In genomic region chr17:43809121-43809520, GRCh38 we compare ENCODE assay signal across 37 cellular contexts. TPM values are rescaled to one million over a fixed set of nuclear protein-coding genes. Genes with fewer than 3 reads are reported as not detected.
"Had no signal": no experiment of that assay in that cellular context is flagged by ENCODE, and none has a peak within 500 bp of the region (broad histone marks: within the 10 kb centered on the region; RNA-seq: fewer than 3 reads in every experiment).

No MANE protein-coding gene starts in this region.

- DNase-seq: activated B cell treated with CpG ODN at 0.5 μM for 24 hours; activated CD4-positive, alpha-beta memory T cell treated with anti-CD3 and anti-CD28 coated beads for 36 hours; activated CD4-positive, alpha-beta T cell treated with anti-CD3 and anti-CD28 coated beads for 4 hours; activated CD4-positive, alpha-beta T cell treated with anti-CD3 and anti-CD28 coated beads, Interleukin-2, amount 10 ng/mL, durations not matched to agents 24 days and 14 days; activated CD4-positive, alpha-beta T cell treated with anti-CD3 and anti-CD28 coated beads, Interleukin-2, amount 50 U/mL, for 1 hour; activated CD4-positive, alpha-beta T cell treated with anti-CD3 and anti-CD28 coated beads, Interleukin-2, amount 50 U/mL, for 4 hours; activated CD4-positive, CD25-positive, alpha-beta regulatory T cell treated with anti-CD3 and anti-CD28 coated beads, Interleukin-2, amount 50 U/mL, for 72 hours; activated CD8-positive, alpha-beta memory T cell treated with anti-CD3 and anti-CD28 coated beads, Interleukin-2, amount 50 U/mL, for 4 hours; activated CD8-positive, alpha-beta T cell treated with anti-CD3 and anti-CD28 coated beads for 36 hours; activated effector memory CD4-positive, alpha-beta T cell treated with anti-CD3 and anti-CD28 coated beads, Interleukin-2, amount 50 U/mL, for 16 hours; activated gamma-delta T cell treated with Interleukin-2 at 50 U/mL for 16 hours; activated naive CD4-positive, alpha-beta T cell; activated naive CD4-positive, alpha-beta T cell treated with anti-CD3 and anti-CD28 coated beads for 36 hours; activated naive CD4-positive, alpha-beta T cell treated with anti-CD3 and anti-CD28 coated beads, Interleukin-2, amount 50 U/mL, for 16 hours; activated naive CD8-positive, alpha-beta T cell treated with anti-CD3 and anti-CD28 coated beads for 36 hours; activated T-cell treated with anti-CD3 and anti-CD28 coated beads for 4 hours; activated T-cell treated with anti-CD3 and anti-CD28 coated beads, Interleukin-2, amount 50 U/mL, for 1 hour; activated T-cell treated with anti-CD3 and anti-CD28 coated beads, Interleukin-2, amount 50 U/mL, for 4 hours; activated T-cell treated with anti-CD3 and anti-CD28 coated beads, Interleukin-2, amount 50 U/mL, for 72 hours; adrenal gland; amniotic stem cell; aorta; body of pancreas; brain microvascular endothelial cell; central memory CD4-positive, alpha-beta T cell; T-helper 1 cell; T-helper 2 cell; T-helper 9 cell had no signal

- H3K36me3 ChIP-seq: breast epithelium had no signal

- H3K27me3 ChIP-seq: adrenal gland, body of pancreas, brain microvascular endothelial cell, breast epithelium had no signal

- H3K4me1 ChIP-seq: adrenal gland, body of pancreas, breast epithelium had no signal

- ATAC-seq: activated CD8-positive, alpha-beta T cell treated with anti-CD3 and anti-CD28 coated beads for 36 hours; activated naive CD4-positive, alpha-beta T cell treated with anti-CD3 and anti-CD28 coated beads, Interleukin-2, amount 50 U/mL, for 72 hours; activated T-cell treated with anti-CD3 and anti-CD28 coated beads, Interleukin-2, amount 50 U/mL, for 4 hours; activated T-cell treated with anti-CD3 and anti-CD28 coated beads, Interleukin-2, amount 50 U/mL, for 72 hours; activated T-helper 17 cell treated with anti-CD3 and anti-CD28 coated beads, Interleukin-2, amount 50 U/mL, for 72 hours; body of pancreas had no signal

- FAIRE-seq: astrocyte, TTC549 had no signal

- H3K27ac ChIP-seq: adrenal gland, body of pancreas, brain microvascular endothelial cell, breast epithelium, VCaP had no signal

- H3K9me3 ChIP-seq: adrenal gland, body of pancreas, breast epithelium had no signal

- H3K4me3 ChIP-seq: adrenal gland, body of pancreas, breast epithelium had no signal

RNA-seq across cellular contexts. Expression of gene MPP3, which starts 23.8 kb away (rescaled TPM):
- total RNA-seq: activated B cell treated with CpG ODN at 0.5 μM for 24 hours; activated T-cell treated with anti-CD3 and anti-CD28 coated beads, Interleukin-2, amount 50 U/mL, for 72 hours had no signal

RNA-seq across cellular contexts. Expression of gene CFAP97D1, which starts 28.9 kb away (rescaled TPM):
- total RNA-seq: activated B cell treated with CpG ODN at 0.5 μM for 24 hours; activated CD4-positive, alpha-beta memory T cell treated with anti-CD3 and anti-CD28 coated beads for 36 hours; activated CD4-positive, alpha-beta T cell treated with anti-CD3 and anti-CD28 coated beads, Interleukin-2, amount 10 ng/mL, durations not matched to agents 24 days and 14 days; activated CD8-positive, alpha-beta memory T cell treated with anti-CD3 and anti-CD28 coated beads for 36 hours; activated naive CD4-positive, alpha-beta T cell treated with anti-CD3 and anti-CD28 coated beads for 36 hours; activated naive CD4-positive, alpha-beta T cell treated with anti-CD3 and anti-CD28 coated beads, Interleukin-2, amount 50 U/mL, for 72 hours; activated naive CD8-positive, alpha-beta T cell treated with anti-CD3 and anti-CD28 coated beads for 36 hours; activated T-cell treated with anti-CD3 and anti-CD28 coated beads, Interleukin-2, amount 50 U/mL, for 4 hours; activated T-cell treated with anti-CD3 and anti-CD28 coated beads, Interleukin-2, amount 50 U/mL, for 72 hours; activated T-helper 1 cell treated with anti-CD3 and anti-CD28 coated beads, Interleukin-12 subunit alpha, Interleukin-12 subunit beta, Interleukin-2, Interleukin-4 antibody, amounts not matched to agents 30 ng/mL and 10 ng/mL and 1 ng/mL, durations not matched to agents 14 hours and 24 hours and 36 hours; activated T-helper 17 cell treated with anti-CD3 and anti-CD28 coated beads, Interleukin-2, amount 50 U/mL, for 72 hours; aorta; body of pancreas; cardiac septum had no signal
- polyA plus RNA-seq: adrenal gland had no signal

RNA-seq across cellular contexts. Expression of gene CD300LG, which starts 37.9 kb away (rescaled TPM):
- total RNA-seq: activated B cell treated with CpG ODN at 0.5 μM for 24 hours; activated CD4-positive, alpha-beta memory T cell treated with anti-CD3 and anti-CD28 coated beads for 36 hours; activated CD4-positive, alpha-beta T cell treated with anti-CD3 and anti-CD28 coated beads, Interleukin-2, amount 10 ng/mL, durations not matched to agents 24 days and 14 days; activated CD8-positive, alpha-beta memory T cell treated with anti-CD3 and anti-CD28 coated beads for 36 hours; activated CD8-positive, alpha-beta T cell treated with anti-CD3 and anti-CD28 coated beads for 36 hours; activated naive CD4-positive, alpha-beta T cell treated with anti-CD3 and anti-CD28 coated beads for 36 hours; activated naive CD4-positive, alpha-beta T cell treated with anti-CD3 and anti-CD28 coated beads, Interleukin-2, amount 50 U/mL, for 72 hours; activated naive CD8-positive, alpha-beta T cell treated with anti-CD3 and anti-CD28 coated beads for 36 hours; activated T-cell treated with anti-CD3 and anti-CD28 coated beads, Interleukin-2, amount 50 U/mL, for 4 hours; activated T-cell treated with anti-CD3 and anti-CD28 coated beads, Interleukin-2, amount 50 U/mL, for 72 hours; activated T-helper 1 cell treated with anti-CD3 and anti-CD28 coated beads, Interleukin-12 subunit alpha, Interleukin-12 subunit beta, Interleukin-2, Interleukin-4 antibody, amounts not matched to agents 30 ng/mL and 10 ng/mL and 1 ng/mL, durations not matched to agents 14 hours and 24 hours and 36 hours; activated T-helper 17 cell treated with anti-CD3 and anti-CD28 coated beads, Interleukin-2, amount 50 U/mL, for 72 hours; astrocyte had no signal

RNA-seq across cellular contexts. Expression of gene SOST, which starts 50.5 kb away (rescaled TPM):
- total RNA-seq: activated B cell treated with CpG ODN at 0.5 μM for 24 hours; activated CD4-positive, alpha-beta memory T cell treated with anti-CD3 and anti-CD28 coated beads for 36 hours; activated CD4-positive, alpha-beta T cell treated with anti-CD3 and anti-CD28 coated beads, Interleukin-2, amount 10 ng/mL, durations not matched to agents 24 days and 14 days; activated CD8-positive, alpha-beta memory T cell treated with anti-CD3 and anti-CD28 coated beads for 36 hours; activated CD8-positive, alpha-beta T cell treated with anti-CD3 and anti-CD28 coated beads for 36 hours; activated naive CD4-positive, alpha-beta T cell treated with anti-CD3 and anti-CD28 coated beads for 36 hours; activated naive CD4-positive, alpha-beta T cell treated with anti-CD3 and anti-CD28 coated beads, Interleukin-2, amount 50 U/mL, for 72 hours; activated naive CD8-positive, alpha-beta T cell treated with anti-CD3 and anti-CD28 coated beads for 36 hours; activated T-cell treated with anti-CD3 and anti-CD28 coated beads, Interleukin-2, amount 50 U/mL, for 4 hours; activated T-cell treated with anti-CD3 and anti-CD28 coated beads, Interleukin-2, amount 50 U/mL, for 72 hours; activated T-helper 1 cell treated with anti-CD3 and anti-CD28 coated beads, Interleukin-12 subunit alpha, Interleukin-12 subunit beta, Interleukin-2, Interleukin-4 antibody, amounts not matched to agents 30 ng/mL and 10 ng/mL and 1 ng/mL, durations not matched to agents 14 hours and 24 hours and 36 hours; activated T-helper 17 cell treated with anti-CD3 and anti-CD28 coated beads, Interleukin-2, amount 50 U/mL, for 72 hours; adrenal gland; astrocyte; body of pancreas; breast epithelium had no signal
- polyA plus RNA-seq: adrenal gland had no signal
